Comparison of ENCODE assay signal across 20 cellular contexts in the genomic region with DNA sequence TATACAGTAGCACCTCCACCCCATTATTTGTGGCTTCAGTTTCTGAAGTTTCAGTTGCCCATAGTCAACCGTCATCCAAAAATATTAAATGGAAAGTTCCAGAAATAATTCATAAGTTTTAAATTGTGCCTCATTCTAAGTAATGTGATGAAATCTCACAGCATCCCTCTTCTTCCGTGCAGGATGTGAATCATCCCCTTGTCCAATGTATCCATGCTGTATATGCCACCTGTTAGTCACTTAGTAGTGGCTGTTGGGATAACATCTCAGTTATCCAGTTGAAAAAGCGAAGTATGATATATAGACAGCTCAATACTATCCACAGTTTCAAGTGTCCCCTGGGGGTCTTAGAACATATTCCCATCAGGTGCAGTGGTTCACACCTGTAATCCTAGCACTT.
"Had no signal": no experiment of that assay in that cellular context is flagged by ENCODE, and none has a peak within 500 bp of the region (broad histone marks: within the 10 kb centered on the region; RNA-seq: fewer than 3 reads in every experiment).

No MANE protein-coding gene starts in this region.

- H3K36me3 ChIP-seq: gastrocnemius medialis, pancreas, right atrium auricular region, stomach, suprapubic skin had no signal

- H3K27ac ChIP-seq: gastrocnemius medialis, pancreas, psoas muscle, right atrium auricular region, stomach, suprapubic skin, tibial nerve had no signal

- DNase-seq: activated CD4-positive, alpha-beta T cell treated with anti-CD3 and anti-CD28 coated beads for 48 hours; activated CD4-positive, CD25-positive, alpha-beta regulatory T cell; activated CD8-positive, alpha-beta memory T cell treated with anti-CD3 and anti-CD28 coated beads, Interleukin-2, amount 10 ng/mL, durations not matched to agents 7 days and 5 days; activated CD8-positive, alpha-beta T cell treated with anti-CD3 and anti-CD28 coated beads for 36 hours; activated gamma-delta T cell; activated naive CD4-positive, alpha-beta T cell treated with anti-CD3 and anti-CD28 coated beads, Interleukin-2, amount 50 U/mL, for 16 hours; activated naive CD8-positive, alpha-beta T cell treated with anti-CD3 and anti-CD28 coated beads, Interleukin-2, amount 50 U/mL, for 24 hours; activated T-cell treated with anti-CD3 and anti-CD28 coated beads for 4 hours; caudate nucleus; effector CD4-positive, alpha-beta T cell; gastrocnemius medialis; hypothalamus; pancreas; psoas muscle; stimulated activated CD4-positive, alpha-beta T cell treated with anti-CD3 and anti-CD28 coated beads, Interleukin-12 subunit alpha, Interleukin-12 subunit beta, amount 100 ng/mL, for 4 hours; stomach; T-helper 17 cell had no signal

- H3K4me1 ChIP-seq: gastrocnemius medialis, pancreas, psoas muscle, right atrium auricular region, stomach, suprapubic skin, tibial nerve had no signal

- H3K27me3 ChIP-seq: gastrocnemius medialis, pancreas, right atrium auricular region, stomach, suprapubic skin, tibial nerve had no signal

- ATAC-seq: activated CD8-positive, alpha-beta memory T cell treated with anti-CD3 and anti-CD28 coated beads, Interleukin-2, amount 10 ng/mL, durations not matched to agents 7 days and 5 days; activated CD8-positive, alpha-beta T cell treated with anti-CD3 and anti-CD28 coated beads for 36 hours; activated naive CD8-positive, alpha-beta T cell treated with anti-CD3 and anti-CD28 coated beads, Interleukin-2, amount 50 U/mL, for 24 hours; gastrocnemius medialis; pancreas; psoas muscle; T-helper 17 cell had no signal

- H3K9me3 ChIP-seq: gastrocnemius medialis, pancreas, psoas muscle, right atrium auricular region, stomach, suprapubic skin, tibial nerve had no signal

- H3K4me3 ChIP-seq: gastrocnemius medialis, pancreas, psoas muscle, right atrium auricular region, stomach, suprapubic skin, tibial nerve had no signal
